17 cellular contexts compared by ENCODE assay signal in genomic region chr1:39852876-39853275, GRCh38. TPM values are rescaled to one million over a fixed set of nuclear protein-coding genes. Genes with fewer than 3 reads are reported as not detected.
DNase-seq lines count a peak whose midpoint lies in the region; ATAC-seq, FAIRE-seq and TF ChIP-seq lines count a peak whose summit lies in the region.
"Had no signal": no experiment of that assay in that cellular context is flagged by ENCODE, and none has a peak within 500 bp of the region (broad histone marks: within the 10 kb centered on the region; RNA-seq: fewer than 3 reads in every experiment).

No MANE protein-coding gene starts in this region.

- DNase-seq in DMS153 treated with DMSO at 0.1 percent for 48 hours (lab: John Stamatoyannopoulos, UW; ENCODE audit: unreplicated experiment): peak; percentile 71
- peak; percentile 100 for DNase-seq in NCI-H510A (lab: John Stamatoyannopoulos, UW)
- DNase-seq in pancreas: no peak
- DNase-seq in activated naive CD4-positive, alpha-beta T cell treated with anti-CD3 and anti-CD28 coated beads, Interleukin-2, amount 50 U/mL, for 16 hours: no peak
- no peak for DNase-seq in effector CD4-positive, alpha-beta T cell
- DNase-seq: activated CD4-positive, CD25-positive, alpha-beta regulatory T cell treated with anti-CD3 and anti-CD28 coated beads, Interleukin-2, amount 50 U/mL, for 72 hours; activated CD8-positive, alpha-beta memory T cell treated with anti-CD3 and anti-CD28 coated beads, Interleukin-2, amount 10 ng/mL, durations not matched to agents 7 days and 5 days; activated effector memory CD4-positive, alpha-beta T cell treated with Interleukin-2 at 50 U/mL for 16 hours; adrenal gland; GF-D8; left ventricle myocardium inferior; NCI-H2081 treated with DMSO at 0.1 percent for 48 hours had no signal

- H3K27ac ChIP-seq in esophagus (ENCODE audit: low read depth in 2 of 2, low read length in 1 of 2) (peak overlapping the region; percentile 1 to 81), pancreas (peak overlapping the region in 3 of 4 donors; percentile 4 to 55 (median 25))
- H3K27ac ChIP-seq: adrenal gland, left ventricle myocardium inferior, SJSA1 had no signal

- H3K27me3 ChIP-seq in esophagus (ENCODE audit: control insufficient read depth in 1 of 2, insufficient read depth in 2 of 2, low read length in 2 of 2): no peaks in the 10 kb centered on the region
- H3K27me3 ChIP-seq in pancreas: no peaks in the 10 kb centered on the region
- H3K27me3 ChIP-seq: adrenal gland, SJSA1 had no signal

- H3K36me3 ChIP-seq in esophagus (ENCODE audit: control insufficient read depth in 2 of 2, insufficient read depth in 2 of 2, low read length in 1 of 2) (peaks cover 0 to 3% of the 10 kb centered on the region in 2 donors), pancreas (peaks cover 0 to 15% (median 0%) of the 10 kb centered on the region in 3 donors)

- ATAC-seq in pancreas (peak in 3 of 4 donors; percentile 40 to 57 (median 47)), HG03442 (IDR thresholded peaks at IDR 0.05; ENCODE audit: unreplicated experiment) (no peak)
- ATAC-seq: activated CD8-positive, alpha-beta memory T cell treated with anti-CD3 and anti-CD28 coated beads, Interleukin-2, amount 10 ng/mL, durations not matched to agents 7 days and 5 days had no signal

- intact Hi-C loops in pancreas (cut with DNase I): no loop called here

- FAIRE-seq in pancreas (lab: Jason Lieb, UNC): no peak
- FAIRE-seq: D721Med, GM12891 had no signal

- peaks cover 0 to 2% of the 10 kb centered on the region in 2 donors for H3K4me1 ChIP-seq in esophagus (ENCODE audit: control insufficient read depth in 2 of 2, insufficient read depth in 2 of 2, low read length in 1 of 2)
- peaks cover 8 to 30% (median 27%) of the 10 kb centered on the region in 3 donors for H3K4me1 ChIP-seq in pancreas
- H3K4me1 ChIP-seq: adrenal gland, left ventricle myocardium inferior, SJSA1 had no signal

- TF ChIP-seq CTCF in pancreas (IDR thresholded peaks at IDR 0.05): no peak

- no peaks in the 10 kb centered on the region for H3K9me3 ChIP-seq in esophagus (ENCODE audit: control insufficient read depth in 2 of 2, insufficient read depth in 1 of 2, low read depth in 1 of 2, low read length in 1 of 2)
- H3K9me3 ChIP-seq in pancreas: no peaks in the 10 kb centered on the region
- H3K9me3 ChIP-seq: adrenal gland, left ventricle myocardium inferior had no signal

- H3K4me3 ChIP-seq in esophagus (ENCODE audit: low read depth in 1 of 2, low read length in 2 of 2): no peak overlapping the region
- no peak overlapping the region for H3K4me3 ChIP-seq in pancreas
- H3K4me3 ChIP-seq: adrenal gland, left ventricle myocardium inferior, SJSA1 had no signal

- WGBS in esophagus, 2 donors: 54 to 59% methylated on average over 1 of the region's 1 CpG
- WGBS in pancreas, 2 donors: 63 to 66% methylated on average over 1 of the region's 1 CpG

RNA-seq across cellular contexts. Expression of gene TRIT1, which starts 30.4 kb away (rescaled TPM):
- polyA plus RNA-seq in esophagus: 10 to 100 TPM; 15.0 to 24.1 TPM
- total RNA-seq in pancreas: 10 to 100 TPM in 5 of 6 donors, 1 to 10 TPM in 1; 9.9 to 14.5 (median 12.1) TPM
- 10 to 100 TPM; 14.3 to 17.7 TPM for polyA plus RNA-seq in pancreas

RNA-seq across cellular contexts. Expression of gene MYCL, which starts 48.8 kb away (rescaled TPM):
- polyA plus RNA-seq in esophagus (1 to 10 TPM; 5.1 to 9.5 TPM), pancreas (1 to 10 TPM; 1.4 to 3.0 TPM)
- total RNA-seq in pancreas: 10 to 100 TPM in 2 of 6 donors, 1 to 10 TPM in 4; 3.4 to 17.9 (median 7.2) TPM

Comparison
In these comparisons a context has a peak if more than half of its experiments do, and no peak if none do; other contexts are left out.
1. DNase-seq: peak in DMS153 treated with DMSO at 0.1 percent for 48 hours (single experiment) and NCI-H510A (single experiment); none in pancreas (0 of 6), activated naive CD4-positive, alpha-beta T cell treated with anti-CD3 and anti-CD28 coated beads, Interleukin-2, amount 50 U/mL, for 16 hours (single experiment) and effector CD4-positive, alpha-beta T cell (single experiment).